1 cellular context compared by ENCODE assay signal in the genomic region with DNA sequence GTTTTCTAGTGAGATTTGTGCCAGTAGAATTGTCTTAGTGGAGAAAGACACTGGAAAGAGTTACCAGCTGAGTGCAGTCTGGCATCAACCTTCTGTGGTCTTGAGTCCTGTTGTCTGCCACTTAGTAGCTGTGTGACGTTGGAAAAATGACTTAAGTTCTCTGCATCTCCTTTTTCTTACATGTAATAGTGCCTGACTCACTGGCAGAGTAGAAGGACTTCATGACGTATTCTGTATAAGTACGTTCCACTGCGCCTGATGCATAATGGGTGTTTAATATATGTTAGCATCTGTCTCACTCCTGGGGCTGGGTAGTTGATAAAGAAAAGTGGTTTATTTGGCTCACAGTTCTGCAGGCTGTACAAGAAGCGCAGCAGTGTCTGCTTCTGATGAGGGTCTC.
TF ChIP-seq lines count a peak whose summit lies in the region.

No MANE protein-coding gene starts in this region.

TF ChIP-seq in HepG2, 621 proteins besides CTCF, POLR2A, EP300 and RAD21:
- no peak for TF ChIP-seq JDP2 (CRISPR knock-in tag; IDR thresholded peaks at IDR 0.05; ENCODE audit: borderline replicate concordance)
- 0 out of 2 replicates have a peak, but pooled peaks have one; percentile 50 for TF ChIP-seq CREB1 (IDR thresholded peaks at IDR 0.05)
- no peak for TF ChIP-seq CREB1 (CRISPR knock-in tag; IDR thresholded peaks at IDR 0.05)
TF ChIP-seq in HepG2: peak in this region for 1.
